12 cellular contexts compared by ENCODE assay signal in genomic region chr5:81212211-81212687, GRCh38. TPM values are rescaled to one million over a fixed set of nuclear protein-coding genes. Genes with fewer than 3 reads are reported as not detected.
A peak's percentile ranks its signal among the peaks of the same experiment; 100 is the strongest.
DNase-seq lines count a peak whose midpoint lies in the region; ATAC-seq and TF ChIP-seq lines count a peak whose summit lies in the region.
"Had no signal": no experiment of that assay in that cellular context is flagged by ENCODE, and none has a peak within 500 bp of the region (broad histone marks: within the 10 kb centered on the region; RNA-seq: fewer than 3 reads in every experiment).

No MANE protein-coding gene starts in this region.

- H3K4me1 ChIP-seq in OCI-LY1 (ENCODE audit: insufficient read depth, low read length, severe bottlenecking) (peaks cover 6% of the 10 kb centered on the region), upper lobe of right lung (no peaks in the 10 kb centered on the region)
- H3K4me1 ChIP-seq: HAP-1, sigmoid colon had no signal

- no peaks in the 10 kb centered on the region for H3K79me2 ChIP-seq in OCI-LY1 (ENCODE audit: insufficient read depth, low read length)

- H3K27ac Mint-ChIP-seq in activated naive CD8-positive, alpha-beta T cell treated with anti-CD3 and anti-CD28 coated beads, Interleukin-2, amount 50 U/mL, for 24 hours = peak overlapping the region; percentile 47
- no peak overlapping the region for H3K27ac Mint-ChIP-seq in activated naive CD8-positive, alpha-beta T cell treated with anti-CD3 and anti-CD28 coated beads for 36 hours
- H3K27ac Mint-ChIP-seq: dendritic cell treated with granulocyte-macrophage colony-stimulating factor and Interleukin-4, amounts not matched to agents 40 ng/mL and 50 ng/mL, for 4 days had no signal

- H3K36me3 ChIP-seq in OCI-LY1 (ENCODE audit: insufficient read depth, low read length) (no peaks in the 10 kb centered on the region), upper lobe of right lung (no peaks in the 10 kb centered on the region)
- H3K36me3 ChIP-seq: HAP-1, sigmoid colon had no signal

- no peak overlapping the region for H2AFZ ChIP-seq in OCI-LY1 (ENCODE audit: low read length)

- no peaks in the 10 kb centered on the region for H3K9me2 ChIP-seq in OCI-LY1 (ENCODE audit: low read depth, low read length)

- ATAC-seq in activated naive CD8-positive, alpha-beta T cell treated with anti-CD3 and anti-CD28 coated beads, Interleukin-2, amount 50 U/mL, for 24 hours = no peak
- ATAC-seq in HG02840 (IDR thresholded peaks at IDR 0.05; ENCODE audit: low FRiP score, unreplicated experiment) (peak; percentile 46), upper lobe of right lung (peak; percentile 88)

- H3K4me2 ChIP-seq in OCI-LY1 (ENCODE audit: low read length) = peak overlapping the region; percentile 43; the same call in 1 of the 2 replicates

- peaks cover 25% of the 10 kb centered on the region for H3K4me1 Mint-ChIP-seq in activated naive CD8-positive, alpha-beta T cell treated with anti-CD3 and anti-CD28 coated beads, Interleukin-2, amount 50 U/mL, for 24 hours
- no peaks in the 10 kb centered on the region for H3K4me1 Mint-ChIP-seq in activated naive CD8-positive, alpha-beta T cell treated with anti-CD3 and anti-CD28 coated beads for 36 hours

- intact Hi-C loops in upper lobe of right lung (cut with DNase I) = no loop called here

- no peaks in the 10 kb centered on the region for H4K20me1 ChIP-seq in OCI-LY1 (ENCODE audit: insufficient read depth, low read length)

- DNase-seq in activated naive CD8-positive, alpha-beta T cell treated with anti-CD3 and anti-CD28 coated beads, Interleukin-2, amount 50 U/mL, for 24 hours = peak; percentile 11
- no peak for DNase-seq in activated naive CD8-positive, alpha-beta T cell treated with anti-CD3 and anti-CD28 coated beads for 36 hours
- peak; percentile 64 for DNase-seq in upper lobe of right lung
- no peak for DNase-seq in central memory CD4-positive, alpha-beta T cell
- no peak for DNase-seq in MV-4-11 (lab: John Stamatoyannopoulos, UW)
- DNase-seq in substantia nigra (lab: John Stamatoyannopoulos, UW) = no peak
- DNase-seq: sigmoid colon had no signal

- no peaks in the 10 kb centered on the region for H3K27me3 Mint-ChIP-seq in activated naive CD8-positive, alpha-beta T cell treated with anti-CD3 and anti-CD28 coated beads, Interleukin-2, amount 50 U/mL, for 24 hours
- no peaks in the 10 kb centered on the region for H3K27me3 Mint-ChIP-seq in activated naive CD8-positive, alpha-beta T cell treated with anti-CD3 and anti-CD28 coated beads for 36 hours
- H3K27me3 Mint-ChIP-seq: dendritic cell treated with granulocyte-macrophage colony-stimulating factor and Interleukin-4, amounts not matched to agents 40 ng/mL and 50 ng/mL, for 4 days had no signal

- H3K4me3 Mint-ChIP-seq in activated naive CD8-positive, alpha-beta T cell treated with anti-CD3 and anti-CD28 coated beads, Interleukin-2, amount 50 U/mL, for 24 hours = no peak overlapping the region
- no peak overlapping the region for H3K4me3 Mint-ChIP-seq in activated naive CD8-positive, alpha-beta T cell treated with anti-CD3 and anti-CD28 coated beads for 36 hours
- H3K4me3 Mint-ChIP-seq: dendritic cell treated with granulocyte-macrophage colony-stimulating factor and Interleukin-4, amounts not matched to agents 40 ng/mL and 50 ng/mL, for 4 days had no signal

- no peak overlapping the region for H3K9ac ChIP-seq in OCI-LY1 (ENCODE audit: low read length)

- TF ChIP-seq CTCF in OCI-LY1 (IDR thresholded peaks at IDR 0.05; ENCODE audit: low read length) = peak; percentile 36; the same call in 1 of the 2 replicates
- TF ChIP-seq CTCF in upper lobe of right lung (IDR thresholded peaks at IDR 0.05) = no peak

- no peaks in the 10 kb centered on the region for H3K9me3 Mint-ChIP-seq in activated naive CD8-positive, alpha-beta T cell treated with anti-CD3 and anti-CD28 coated beads, Interleukin-2, amount 50 U/mL, for 24 hours
- H3K9me3 Mint-ChIP-seq in activated naive CD8-positive, alpha-beta T cell treated with anti-CD3 and anti-CD28 coated beads for 36 hours = no peaks in the 10 kb centered on the region
- H3K9me3 Mint-ChIP-seq: dendritic cell treated with granulocyte-macrophage colony-stimulating factor and Interleukin-4, amounts not matched to agents 40 ng/mL and 50 ng/mL, for 4 days had no signal

- H3K4me3 ChIP-seq in OCI-LY1 (ENCODE audit: low read depth, low read length, poor library complexity, severe bottlenecking) (no peak overlapping the region), upper lobe of right lung (no peak overlapping the region)
- H3K4me3 ChIP-seq: HAP-1, sigmoid colon had no signal

- H3F3A ChIP-seq in OCI-LY1 (ENCODE audit: insufficient read depth, low read length) = no peaks in the 10 kb centered on the region

- H3K9me3 ChIP-seq in OCI-LY1 (ENCODE audit: low read length) (no peaks in the 10 kb centered on the region), upper lobe of right lung (no peaks in the 10 kb centered on the region)
- H3K9me3 ChIP-seq: HAP-1, sigmoid colon had no signal

- H3K36me3 Mint-ChIP-seq in activated naive CD8-positive, alpha-beta T cell treated with anti-CD3 and anti-CD28 coated beads, Interleukin-2, amount 50 U/mL, for 24 hours (ENCODE audit: low read depth) = peaks cover 12% of the 10 kb centered on the region
- H3K36me3 Mint-ChIP-seq in activated naive CD8-positive, alpha-beta T cell treated with anti-CD3 and anti-CD28 coated beads for 36 hours = peaks cover 2% of the 10 kb centered on the region

- H3K27me3 ChIP-seq in OCI-LY1 (ENCODE audit: insufficient read depth, low read length) (peaks cover 7% of the 10 kb centered on the region), upper lobe of right lung (no peaks in the 10 kb centered on the region)
- H3K27me3 ChIP-seq: sigmoid colon had no signal

- no peak overlapping the region for H3K27ac ChIP-seq in OCI-LY1 (ENCODE audit: low read depth, low read length, poor library complexity, severe bottlenecking)
- H3K27ac ChIP-seq in upper lobe of right lung = no peak overlapping the region
- H3K27ac ChIP-seq in substantia nigra (ENCODE audit: low read depth, low read length, poor library complexity, severe bottlenecking) = no peak overlapping the region
- H3K27ac ChIP-seq: sigmoid colon had no signal

RNA-seq across cellular contexts. Expression of gene CKMT2, which starts 20.9 kb away (rescaled TPM):
- total RNA-seq in activated naive CD8-positive, alpha-beta T cell treated with anti-CD3 and anti-CD28 coated beads for 36 hours = not detected
- 3.0 TPM for total RNA-seq in upper lobe of right lung
- total RNA-seq: activated CD8-positive, alpha-beta memory T cell treated with anti-CD3 and anti-CD28 coated beads for 36 hours had no signal

Comparison
In these comparisons a context has a peak if more than half of its experiments do, and no peak if none do; other contexts are left out.
1. DNase-seq: peak in activated naive CD8-positive, alpha-beta T cell treated with anti-CD3 and anti-CD28 coated beads, Interleukin-2, amount 50 U/mL, for 24 hours (single experiment) and upper lobe of right lung (single experiment); none in activated naive CD8-positive, alpha-beta T cell treated with anti-CD3 and anti-CD28 coated beads for 36 hours (single experiment), central memory CD4-positive, alpha-beta T cell (single experiment), MV-4-11 (single experiment) and substantia nigra (0 of 49).